Comparison of ENCODE assay signal across 10 cellular contexts in genomic region chr11:5865826-5866225, GRCh38. TPM values are rescaled to one million over a fixed set of nuclear protein-coding genes. Genes with fewer than 3 reads are reported as not detected.
"Had no signal": no experiment of that assay in that cellular context is flagged by ENCODE, and none has a peak within 500 bp of the region (broad histone marks: within the 10 kb centered on the region; RNA-seq: fewer than 3 reads in every experiment).

No MANE protein-coding gene starts in this region.

- H3K9ac ChIP-seq: GM23248 had no signal

- H3K36me3 ChIP-seq: HAP-1 had no signal

- H3K36me3 Mint-ChIP-seq: IgD-negative memory B cell had no signal

- H3K27me3 Mint-ChIP-seq: IgD-negative memory B cell had no signal

- H3K4me1 Mint-ChIP-seq: IgD-negative memory B cell had no signal

- H3K9me3 ChIP-seq: HAP-1 had no signal

- H3K27ac ChIP-seq: GM23248, HL-60 had no signal

- H2AFZ ChIP-seq: GM23248 had no signal

- H3K4me1 ChIP-seq: HAP-1 had no signal

- H3K27ac Mint-ChIP-seq: HFFc6, IgD-negative memory B cell had no signal

- FAIRE-seq: HepG2 had no signal

- H3K4me3 ChIP-seq: GM23248, HAP-1 had no signal

- DNase-seq: GM23248, GOT3, H7, HFFc6 had no signal

- H3K4me3 Mint-ChIP-seq: HFFc6, IgD-negative memory B cell had no signal

RNA-seq across cellular contexts. Expression of gene OR52E8, which starts 8.3 kb away (rescaled TPM):
- total RNA-seq: GM23248, H4, H7, HepG2, HFFc6, HT1080 had no signal
- polyA plus RNA-seq: GM23248, HepG2, IgD-negative memory B cell had no signal

RNA-seq across cellular contexts. Expression of gene OR52E4, which starts 14.6 kb away (rescaled TPM):
- total RNA-seq: GM23248, H4, H7, HepG2, HFFc6, HT1080 had no signal
- polyA plus RNA-seq: GM23248, HepG2, IgD-negative memory B cell had no signal

RNA-seq across cellular contexts. Expression of gene OR52E6, which starts 24.1 kb away (rescaled TPM):
- total RNA-seq: GM23248, H4, H7, HepG2, HFFc6, HT1080 had no signal
- polyA plus RNA-seq: GM23248, HepG2, IgD-negative memory B cell had no signal

RNA-seq across cellular contexts. Expression of gene OR52E5, which starts 27.2 kb away (rescaled TPM):
- total RNA-seq: GM23248, H4, H7, HepG2, HFFc6, HT1080 had no signal
- polyA plus RNA-seq: GM23248, HepG2, IgD-negative memory B cell had no signal

RNA-seq across cellular contexts. Expression of gene OR52N2, which starts 57.1 kb away (rescaled TPM):
- total RNA-seq: GM23248, H4, H7, HepG2, HFFc6, HT1080 had no signal
- polyA plus RNA-seq: GM23248, HepG2, IgD-negative memory B cell had no signal
